ENCODE assay signal across 8 cellular contexts in the genomic region with DNA sequence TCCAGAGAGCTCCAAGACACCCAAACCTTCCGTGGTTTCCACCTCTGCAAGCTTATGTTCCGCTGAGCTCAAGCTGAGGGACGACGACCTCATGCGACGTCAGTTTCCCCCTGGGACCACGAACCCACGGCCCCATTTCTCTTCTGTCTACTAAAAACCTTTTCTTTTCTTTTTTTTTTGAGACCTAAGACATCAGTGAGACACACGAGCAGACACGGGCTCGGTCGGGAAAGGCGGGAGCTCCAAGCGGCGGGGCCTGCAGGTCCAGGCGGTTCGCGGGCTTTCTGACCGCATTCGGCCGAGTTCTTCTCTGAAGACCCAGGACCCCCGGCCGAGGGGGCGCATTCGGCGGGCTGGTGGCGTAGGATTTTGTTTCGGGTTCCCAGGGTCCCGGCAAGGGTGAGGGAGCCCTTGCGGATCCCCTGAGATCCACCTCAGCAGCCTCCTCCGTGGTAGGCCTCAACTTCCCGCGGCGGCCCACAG. TPM values are rescaled to one million over a fixed set of nuclear protein-coding genes. Genes with fewer than 3 reads are reported as not detected.
A peak's percentile ranks its signal among the peaks of the same experiment; 100 is the strongest.
DNase-seq lines count a peak whose midpoint lies in the region; ATAC-seq, FAIRE-seq and TF ChIP-seq lines count a peak whose summit lies in the region.

No MANE protein-coding gene starts in this region.

- no peak for TF ChIP-seq POLR2A in K562 (conservative IDR thresholded peaks at IDR 0.05)

- CTCF ChIA-PET in K562 (lab: Yijun Ruan, JAX; ENCODE audit: low intra/inter-chr PET ratio): interaction anchor here (0.6 kb wide), 1 partner anchor 409 kb away, joined by 4 read pairs; no protein-coding TSS in a partner anchor

- H3K4me3 ChIP-seq in HUES64 (ENCODE audit: low read length) (peak overlapping the region; percentile 100), K562 (peak overlapping the region; percentile 89)

- H3K9me3 ChIP-seq in HUES64 (ENCODE audit: insufficient read depth, low read depth, low read length) (no peaks in the 10 kb centered on the region), K562 (replicated peaks; ENCODE audit: control insufficient read depth, insufficient read depth, low read depth, low read length) (no peaks in the 10 kb centered on the region)

- under 1% methylated on average over 34 of the region's 34 CpGs for WGBS in HUES64
- WGBS in K562 (ENCODE audit: insufficient coverage, low coverage, missing lambda C conversion rate): 0% methylated on average over 29 of the region's 34 CpGs

- peak overlapping the region; percentile 29; the same call in 1 of the 2 replicates for H2AFZ ChIP-seq in K562 (ENCODE audit: low read depth, low read length)

- in situ Hi-C loops in K562 (cut with MboI): no loop called here

- intact Hi-C loops in K562 (cut with micrococcal nuclease): no loop called here

- no peak for TF ChIP-seq CTCF in K562 (IDR thresholded peaks at IDR 0.05 in 2 of 3, conservative IDR thresholded peaks at IDR 0.05 in 1 of 3; ENCODE audit: insufficient read depth in 2 of 3, low read depth in 1 of 3, low read length in 3 of 3)
- no peak for TF ChIP-seq CTCF in GM10266 (IDR thresholded peaks at IDR 0.05; ENCODE audit: control insufficient read depth, insufficient read depth, low read depth, missing control alignments)

- no peak for ATAC-seq in K562

- POLR2A ChIA-PET in K562 (lab: Yijun Ruan, JAX): interaction anchor here (0.6 to 1.8 kb wide), 15 partner anchors 10 to 345 kb away, joined by 3 to 12 read pairs (median 4); a partner anchor contains a TSS

- H3K27me3 ChIP-seq in HUES64 (ENCODE audit: insufficient read depth, low read length) (no peaks in the 10 kb centered on the region), K562 (ENCODE audit: control insufficient read depth in 2 of 2, insufficient read depth in 2 of 2, low read length in 2 of 2) (no peaks in the 10 kb centered on the region)

- no peak for TF ChIP-seq RAD21 in K562 (CRISPR knock-in tag; conservative IDR thresholded peaks at IDR 0.05 in 1 of 2, IDR thresholded peaks at IDR 0.05 in 1 of 2)

- H3K9ac ChIP-seq in HUES64 (ENCODE audit: low read depth, low read length): peak overlapping the region; percentile 96
- peak overlapping the region; percentile 99 for H3K9ac ChIP-seq in K562 (ENCODE audit: insufficient read depth in 1 of 2, low read depth in 2 of 2, low read length in 2 of 2)

- H3K4me2 ChIP-seq in K562 (ENCODE audit: insufficient read depth, low read length): peak overlapping the region; percentile 91

- H3K36me3 ChIP-seq in HUES64 (ENCODE audit: insufficient read depth, low read length) (peaks cover 30% of the 10 kb centered on the region), K562 (ENCODE audit: control insufficient read depth, insufficient read depth, low read length) (peaks cover 42% of the 10 kb centered on the region)

- peak; percentile 6 for DNase-seq in stimulated activated CD4-positive, alpha-beta T cell treated with anti-CD3 and anti-CD28 coated beads, Interleukin-4, amount 100 ng/mL, for 1 hour
- no peak for DNase-seq in stimulated activated CD4-positive, alpha-beta T cell treated with anti-CD3 and anti-CD28 coated beads, Interleukin-4, amount 100 ng/mL, for 24 hours
- DNase-seq in K562 (ENCODE audit: extremely low read depth in 1 of 4, low spot score in 3 of 4) (no peak), lung microvascular endothelial cell (ENCODE audit: low read depth in 2 of 2) (peak; percentile 22 to 26), LoVo (ENCODE audit: low spot score) (no peak), NCI-H1092 treated with DMSO at 0.1 percent for 48 hours (lab: John Stamatoyannopoulos, UW) (no peak), GM10266 (ENCODE audit: extremely low spot score) (no peak)

- BruUV-seq in K562 (replicated peaks; lab: Mats Ljungman, UMichigan): no TSS peak

- H3K27ac ChIP-seq in HUES64 (ENCODE audit: low read depth, low read length) (peak overlapping the region; percentile 96), K562 (ENCODE audit: extremely low read depth, low read depth, low read length) (peak overlapping the region; percentile 99)

- peaks cover 22% of the 10 kb centered on the region for H3K4me1 ChIP-seq in HUES64 (ENCODE audit: insufficient read depth, low read length)
- H3K4me1 ChIP-seq in K562 (replicated peaks in 1 of 2; ENCODE audit: control insufficient read depth in 2 of 2, insufficient read depth in 2 of 2, low read length in 2 of 2): peaks cover 32 to 63% of the 10 kb centered on the region in 2 experiments; a peak in 4 of 5 replicates

- H4K20me1 ChIP-seq in K562 (replicated peaks; ENCODE audit: control insufficient read depth, insufficient read depth, low read length): peaks cover 26% of the 10 kb centered on the region

- peaks cover 83% of the 10 kb centered on the region for H3K79me2 ChIP-seq in K562 (ENCODE audit: control insufficient read depth, insufficient read depth, low read length)

- FAIRE-seq in K562 (lab: Jason Lieb, UNC): no peak

- no peak for TF ChIP-seq EP300 in K562 (IDR thresholded peaks at IDR 0.05; ENCODE audit: low read length)

- H3K9me1 ChIP-seq in K562 (ENCODE audit: control insufficient read depth, insufficient read depth, low read length): no peaks in the 10 kb centered on the region

RNA-seq across cellular contexts. Expression of a gene that starts 0.4 kb away (rescaled TPM):
- polyA plus RNA-seq in HUES64 (2013, experiment 1 of 2): 8.8 TPM
- 11.2 TPM for polyA plus RNA-seq in HUES64 (2013, experiment 2 of 2)
- total RNA-seq in K562 (2011; cell fraction: chromatin; rRNA removed; ENCODE audit: low replicate concordance): 76.9 and 158 TPM in 2 replicates
- 122 and 125 TPM in 2 replicates for total RNA-seq in K562 (2011; cell fraction: nucleolus; rRNA removed)
- total RNA-seq in K562 (2011; cell fraction: nucleoplasm; rRNA removed): 94.2 and 95.7 TPM in 2 replicates
- total RNA-seq in K562 (2014; rRNA removed): 20.1 and 22.4 TPM in 2 replicates
- total RNA-seq in K562 (2014; rRNA removed; fragmentation: Illumina TruSeq; extraction: Trizol): 4.5 and 6.0 TPM in 2 replicates
- total RNA-seq in K562 (2015; rRNA removed; fragmentation: Illumina TruSeq; extraction: Trizol): 13.5 and 14.2 TPM in 2 replicates
- total RNA-seq in K562 (2021): 29.1 and 30.5 TPM in 2 replicates
- 12.4 and 16.7 TPM in 2 replicates for polyA plus RNA-seq in K562 (2011; rRNA removed)
- polyA plus RNA-seq in K562 (2011; cell fraction: cytosol; rRNA removed): 13.8 and 15.9 TPM in 2 replicates
- polyA plus RNA-seq in K562 (2011; cell fraction: nucleus; rRNA removed): 66.8 and 97.1 TPM in 2 replicates
- polyA plus RNA-seq in K562 (2012): 14.5 and 40.1 TPM in 2 replicates
- 10.6 and 16.1 TPM in 2 replicates for polyA plus RNA-seq in K562 (2014; fragmentation: Illumina TruSeq; extraction: Trizol)
- polyA plus RNA-seq in K562 (2014; fragmentation: Nextera tagmentation; extraction: Ambion mirVana): 1 to 10 TPM; 1.2 to 1.9 TPM
- 27.9 and 30.0 TPM in 2 replicates for polyA plus RNA-seq in K562 (2014; rRNA removed)
- 11.0 and 11.9 TPM in 2 replicates for polyA minus RNA-seq in K562 (2011; rRNA and poly(A)+ RNA removed)
- polyA minus RNA-seq in K562 (2011; cell fraction: cytosol; rRNA and poly(A)+ RNA removed): 9.0 and 10.6 TPM in 2 replicates
- 48.5 and 60.9 TPM in 2 replicates for polyA minus RNA-seq in K562 (2011; cell fraction: nucleus; rRNA and poly(A)+ RNA removed)
- 0.79 and 2.0 TPM in 2 replicates for total RNA-seq in lung microvascular endothelial cell

RNA-seq across cellular contexts. Expression of a gene that starts 0.7 kb away (rescaled TPM):
- polyA plus RNA-seq in HUES64 (2013, experiment 1 of 2): 19.5 TPM
- polyA plus RNA-seq in HUES64 (2013, experiment 2 of 2): 17.4 TPM
- 228 and 231 TPM in 2 replicates for total RNA-seq in K562 (2011; cell fraction: chromatin; rRNA removed; ENCODE audit: low replicate concordance)
- total RNA-seq in K562 (2011; cell fraction: nucleolus; rRNA removed): 111 and 116 TPM in 2 replicates
- 105 and 117 TPM in 2 replicates for total RNA-seq in K562 (2011; cell fraction: nucleoplasm; rRNA removed)
- 31.3 and 36.8 TPM in 2 replicates for total RNA-seq in K562 (2014; rRNA removed)
- total RNA-seq in K562 (2014; rRNA removed; fragmentation: Illumina TruSeq; extraction: Trizol): 32.5 and 33.8 TPM in 2 replicates
- 29.7 and 30.9 TPM in 2 replicates for total RNA-seq in K562 (2015; rRNA removed; fragmentation: Illumina TruSeq; extraction: Trizol)
- 43.7 and 53.5 TPM in 2 replicates for total RNA-seq in K562 (2021)
- 23.9 and 27.8 TPM in 2 replicates for polyA plus RNA-seq in K562 (2011; rRNA removed)
- 12.2 and 15.3 TPM in 2 replicates for polyA plus RNA-seq in K562 (2011; cell fraction: cytosol; rRNA removed)
- 138 and 140 TPM in 2 replicates for polyA plus RNA-seq in K562 (2011; cell fraction: nucleus; rRNA removed)
- polyA plus RNA-seq in K562 (2012): 30.2 and 40.7 TPM in 2 replicates
- 32.1 and 34.5 TPM in 2 replicates for polyA plus RNA-seq in K562 (2014; fragmentation: Illumina TruSeq; extraction: Trizol)
- polyA plus RNA-seq in K562 (2014; fragmentation: Nextera tagmentation; extraction: Ambion mirVana): 10 to 100 TPM in 1 of 2 experiments, 1 to 10 TPM in 1; 9.1 to 16.4 TPM
- 35.9 and 41.2 TPM in 2 replicates for polyA plus RNA-seq in K562 (2014; rRNA removed)
- polyA minus RNA-seq in K562 (2011; rRNA and poly(A)+ RNA removed): 81.0 and 84.8 TPM in 2 replicates
- polyA minus RNA-seq in K562 (2011; cell fraction: cytosol; rRNA and poly(A)+ RNA removed): 18.4 and 26.1 TPM in 2 replicates
- 52.5 and 71.8 TPM in 2 replicates for polyA minus RNA-seq in K562 (2011; cell fraction: nucleus; rRNA and poly(A)+ RNA removed)
- 10.7 and 15.1 TPM in 2 replicates for total RNA-seq in lung microvascular endothelial cell

RNA-seq across cellular contexts. Expression of a gene that starts 37.1 kb away (rescaled TPM):
- 32.6 TPM for polyA plus RNA-seq in HUES64 (2013, experiment 1 of 2)
- polyA plus RNA-seq in HUES64 (2013, experiment 2 of 2): 33.0 TPM
- total RNA-seq in K562 (2011; cell fraction: chromatin; rRNA removed; ENCODE audit: low replicate concordance): 18.6 and 19.3 TPM in 2 replicates
- 15.7 and 16.2 TPM in 2 replicates for total RNA-seq in K562 (2011; cell fraction: nucleolus; rRNA removed)
- 18.8 and 20.2 TPM in 2 replicates for total RNA-seq in K562 (2011; cell fraction: nucleoplasm; rRNA removed)
- total RNA-seq in K562 (2014; rRNA removed) (10.7 and 12.4 TPM in 2 replicates), K562 (2014; rRNA removed; fragmentation: Illumina TruSeq; extraction: Trizol) (12.4 and 14.0 TPM in 2 replicates), K562 (2015; rRNA removed; fragmentation: Illumina TruSeq; extraction: Trizol) (14.3 and 15.6 TPM in 2 replicates), K562 (2021) (10.5 and 10.7 TPM in 2 replicates), lung microvascular endothelial cell (4.4 and 4.6 TPM in 2 replicates)
- polyA plus RNA-seq in K562 (2011; rRNA removed) (9.9 and 15.9 TPM in 2 replicates), K562 (2014; fragmentation: Illumina TruSeq; extraction: Trizol) (14.1 and 14.7 TPM in 2 replicates), K562 (2014; fragmentation: Nextera tagmentation; extraction: Ambion mirVana) (1 to 10 TPM; 6.4 to 9.4 TPM), K562 (2014; rRNA removed) (28.0 and 39.6 TPM in 2 replicates)
- 8.1 and 10.3 TPM in 2 replicates for polyA plus RNA-seq in K562 (2011; cell fraction: cytosol; rRNA removed)
- 6.9 and 7.3 TPM in 2 replicates for polyA plus RNA-seq in K562 (2011; cell fraction: nucleus; rRNA removed)
- 13.9 and 16.0 TPM in 2 replicates for polyA plus RNA-seq in K562 (2012)
- polyA minus RNA-seq in K562 (2011; rRNA and poly(A)+ RNA removed): 7.3 and 8.3 TPM in 2 replicates
- polyA minus RNA-seq in K562 (2011; cell fraction: cytosol; rRNA and poly(A)+ RNA removed): 2.5 and 5.2 TPM in 2 replicates
- polyA minus RNA-seq in K562 (2011; cell fraction: nucleus; rRNA and poly(A)+ RNA removed): 4.6 and 6.9 TPM in 2 replicates

RNA-seq across cellular contexts. Expression of a gene that starts 37.9 kb away (rescaled TPM):
- polyA plus RNA-seq in HUES64 (2013, experiment 1 of 2): 73.6 TPM
- polyA plus RNA-seq in HUES64 (2013, experiment 2 of 2): 62.8 TPM
- total RNA-seq in K562 (2011; cell fraction: chromatin; rRNA removed; ENCODE audit: low replicate concordance): 521 and 755 TPM in 2 replicates
- total RNA-seq in K562 (2011; cell fraction: nucleolus; rRNA removed): 321 and 328 TPM in 2 replicates
- total RNA-seq in K562 (2011; cell fraction: nucleoplasm; rRNA removed): 365 and 369 TPM in 2 replicates
- total RNA-seq in K562 (2014; rRNA removed) (98.9 and 106 TPM in 2 replicates), K562 (2014; rRNA removed; fragmentation: Illumina TruSeq; extraction: Trizol) (69.2 and 73.1 TPM in 2 replicates), K562 (2015; rRNA removed; fragmentation: Illumina TruSeq; extraction: Trizol) (65.1 and 80.9 TPM in 2 replicates), K562 (2021) (154 and 179 TPM in 2 replicates), lung microvascular endothelial cell (41.8 and 62.5 TPM in 2 replicates)
- polyA plus RNA-seq in K562 (2011; rRNA removed) (60.4 and 69.6 TPM in 2 replicates), K562 (2014; fragmentation: Illumina TruSeq; extraction: Trizol) (65.9 and 75.9 TPM in 2 replicates), K562 (2014; fragmentation: Nextera tagmentation; extraction: Ambion mirVana) (1 to 10 TPM; 6.5 to 9.1 TPM), K562 (2014; rRNA removed) (75.4 and 82.8 TPM in 2 replicates)
- 46.8 and 52.9 TPM in 2 replicates for polyA plus RNA-seq in K562 (2011; cell fraction: cytosol; rRNA removed)
- 172 and 195 TPM in 2 replicates for polyA plus RNA-seq in K562 (2011; cell fraction: nucleus; rRNA removed)
- polyA plus RNA-seq in K562 (2012): 67.7 and 73.1 TPM in 2 replicates
- 102 and 106 TPM in 2 replicates for polyA minus RNA-seq in K562 (2011; rRNA and poly(A)+ RNA removed)
- 116 and 119 TPM in 2 replicates for polyA minus RNA-seq in K562 (2011; cell fraction: cytosol; rRNA and poly(A)+ RNA removed)
- 122 and 182 TPM in 2 replicates for polyA minus RNA-seq in K562 (2011; cell fraction: nucleus; rRNA and poly(A)+ RNA removed)

Comparison
In these comparisons a context has a peak if more than half of its experiments do, and no peak if none do; other contexts are left out.
1. DNase-seq: peak in stimulated activated CD4-positive, alpha-beta T cell treated with anti-CD3 and anti-CD28 coated beads, Interleukin-4, amount 100 ng/mL, for 1 hour (single experiment) and lung microvascular endothelial cell (2 of 2); none in stimulated activated CD4-positive, alpha-beta T cell treated with anti-CD3 and anti-CD28 coated beads, Interleukin-4, amount 100 ng/mL, for 24 hours (single experiment), K562 (0 of 4), LoVo (single experiment), NCI-H1092 treated with DMSO at 0.1 percent for 48 hours (single experiment) and GM10266 (single experiment).